Comparison of ENCODE assay signal across 16 cellular contexts in genomic region chr13:80945328-80945727, GRCh38.
A peak's percentile ranks its signal among the peaks of the same experiment; 100 is the strongest.
DNase-seq lines count a peak whose midpoint lies in the region; ATAC-seq and TF ChIP-seq lines count a peak whose summit lies in the region.
"Had no signal": no experiment of that assay in that cellular context is flagged by ENCODE, and none has a peak within 500 bp of the region (broad histone marks: within the 10 kb centered on the region; RNA-seq: fewer than 3 reads in every experiment).

No MANE protein-coding gene starts in this region.

- POLR2A ChIA-PET in PC-3 (lab: Charles Lee; ENCODE audit: unreplicated experiment) = interaction anchor here (0.6 kb wide), 2 partner anchors 10 to 604 kb away, joined by 3 to 8 read pairs; partner anchors contain the start of gene SPRY2

- H3K27me3 ChIP-seq in PC-3 (ENCODE audit: low read length) (no peaks in the 10 kb centered on the region), psoas muscle (ENCODE audit: insufficient read depth in 3 of 3, low read length in 2 of 3) (no peaks in the 10 kb centered on the region)
- H3K27me3 ChIP-seq: testis had no signal

- WGBS in psoas muscle, 3 donors = 22 to 40% (median 24%) methylated on average over 3 of the region's 3 CpGs

- DNase-seq in ELF-1 (ENCODE audit: low read depth, low spot score) (peak; percentile 15), PC-3 (no peak), head of caudate nucleus (peak in 35 of 42 donors; percentile 2 to 67 (median 30)), neural crest cell (ENCODE audit: low read depth, low spot score) (peak; percentile 50), NCI-H446 treated with DMSO at 0.1 percent for 48 hours (lab: John Stamatoyannopoulos, UW) (no peak), psoas muscle (no peak)
- no peak for DNase-seq in stimulated activated CD8-positive, alpha-beta memory T cell treated with anti-CD3 and anti-CD28 coated beads, Interleukin-4, amount 100 ng/mL, for 48 hours
- DNase-seq: cortex of kidney; GDM1; kidney; naive thymus-derived CD8-positive, alpha-beta T cell; NCI-H510A; SHP77 treated with DMSO at 0.1 percent for 48 hours; small intestine; testis had no signal

- H4K20me1 ChIP-seq in PC-3 (ENCODE audit: low read length) = no peaks in the 10 kb centered on the region

- H3K4me2 ChIP-seq in PC-3 (ENCODE audit: low read length) = no peak overlapping the region

- H3K9me3 ChIP-seq in PC-3 (ENCODE audit: low read length) (no peaks in the 10 kb centered on the region), psoas muscle (no peaks in the 10 kb centered on the region)
- H3K9me3 ChIP-seq: testis had no signal

- H3F3A ChIP-seq in PC-3 (ENCODE audit: low read length, unreplicated experiment) = no peaks in the 10 kb centered on the region

- CTCF ChIA-PET in PC-3 (lab: Charles Lee) = no interaction called here

- intact Hi-C loops in PC-3 (cut with micrococcal nuclease) (loop anchor here (1.0 kb wide), 1 partner anchor 75 kb away; no protein-coding TSS in a partner anchor), head of caudate nucleus (cut with DNase I) (no loop called here), psoas muscle (cut with DNase I) (no loop called here)

- TF ChIP-seq CTCF in PC-3 (conservative IDR thresholded peaks at IDR 0.05; ENCODE audit: low read depth, low read length) (no peak), neural crest cell (conservative IDR thresholded peaks at IDR 0.05) (no peak), psoas muscle (IDR thresholded peaks at IDR 0.05) (no peak)

- no peaks in the 10 kb centered on the region for H3K79me2 ChIP-seq in PC-3 (ENCODE audit: low read length)

- H3K36me3 Mint-ChIP-seq in neural crest cell (ENCODE audit: low read depth) = peaks cover 7% of the 10 kb centered on the region
- H3K36me3 Mint-ChIP-seq: naive thymus-derived CD8-positive, alpha-beta T cell had no signal

- H3K27ac ChIP-seq in PC-3 (ENCODE audit: low read length) = no peak overlapping the region
- H3K27ac ChIP-seq in psoas muscle = no peak overlapping the region
- H3K27ac ChIP-seq: testis had no signal

- peaks cover 44% of the 10 kb centered on the region for H3K4me1 Mint-ChIP-seq in neural crest cell
- H3K4me1 Mint-ChIP-seq: naive thymus-derived CD8-positive, alpha-beta T cell had no signal

- H3K4me3 ChIP-seq in PC-3 (ENCODE audit: low read length) (no peak overlapping the region), psoas muscle (no peak overlapping the region)
- H3K4me3 ChIP-seq: testis had no signal

- peaks cover 4% of the 10 kb centered on the region for H3K9me3 Mint-ChIP-seq in neural crest cell

- H3K27me3 Mint-ChIP-seq in neural crest cell (ENCODE audit: low read depth) = no peaks in the 10 kb centered on the region
- H3K27me3 Mint-ChIP-seq: naive thymus-derived CD8-positive, alpha-beta T cell had no signal

- ATAC-seq in PC-3 (peak; percentile 72), psoas muscle (no peak), HG03159 (IDR thresholded peaks at IDR 0.05; ENCODE audit: unreplicated experiment) (no peak)
- ATAC-seq: naive thymus-derived CD8-positive, alpha-beta T cell had no signal

- BruUV-seq in PC-3 (replicated peaks; lab: Mats Ljungman, UMichigan) = no TSS peak

- no peaks in the 10 kb centered on the region for H3K9me2 ChIP-seq in PC-3 (replicated peaks; ENCODE audit: low read length)

- H2AFZ ChIP-seq in PC-3 (ENCODE audit: low read length) = no peak overlapping the region

- H3K36me3 ChIP-seq in PC-3 (ENCODE audit: low read depth, low read length) (no peaks in the 10 kb centered on the region), psoas muscle (ENCODE audit: insufficient read depth in 1 of 2, low read depth in 1 of 2) (no peaks in the 10 kb centered on the region)

- no peaks in the 10 kb centered on the region; the same call in 1 of the 2 replicates for H3K4me1 ChIP-seq in PC-3 (ENCODE audit: insufficient read depth, low read length)
- no peaks in the 10 kb centered on the region for H3K4me1 ChIP-seq in psoas muscle
- H3K4me1 ChIP-seq: testis had no signal

- H3K4me3 Mint-ChIP-seq in neural crest cell = peak overlapping the region; percentile 83
- H3K4me3 Mint-ChIP-seq: naive thymus-derived CD8-positive, alpha-beta T cell had no signal

- no peak overlapping the region for H3K9ac ChIP-seq in PC-3 (ENCODE audit: low read length)

- peak overlapping the region; percentile 95 for H3K27ac Mint-ChIP-seq in neural crest cell (ENCODE audit: unreplicated experiment)
- H3K27ac Mint-ChIP-seq: naive thymus-derived CD8-positive, alpha-beta T cell had no signal

Comparison
In these comparisons a context has a peak if more than half of its experiments do, and no peak if none do; other contexts are left out.
1. DNase-seq: peak in ELF-1 (single experiment), head of caudate nucleus (35 of 42) and neural crest cell (single experiment); none in PC-3 (single experiment), NCI-H446 treated with DMSO at 0.1 percent for 48 hours (single experiment), psoas muscle (0 of 2) and stimulated activated CD8-positive, alpha-beta memory T cell treated with anti-CD3 and anti-CD28 coated beads, Interleukin-4, amount 100 ng/mL, for 48 hours (single experiment).